16 cellular contexts compared by ENCODE assay signal in genomic region chr4:55378617-55379467, GRCh38. TPM values are rescaled to one million over a fixed set of nuclear protein-coding genes. Genes with fewer than 3 reads are reported as not detected.
DNase-seq lines count a peak whose midpoint lies in the region; ATAC-seq and TF ChIP-seq lines count a peak whose summit lies in the region.
"Had no signal": no experiment of that assay in that cellular context is flagged by ENCODE, and none has a peak within 500 bp of the region (broad histone marks: within the 10 kb centered on the region; RNA-seq: fewer than 3 reads in every experiment).

No MANE protein-coding gene starts in this region.

- ATAC-seq in HCT116 (peak; percentile 70), GM18519 (IDR thresholded peaks at IDR 0.05; ENCODE audit: low FRiP score, unreplicated experiment) (no peak), gastroesophageal sphincter (no peak), HG03521 (IDR thresholded peaks at IDR 0.05; ENCODE audit: unreplicated experiment) (no peak)
- ATAC-seq: Right ventricle myocardium inferior had no signal

- H3K9ac ChIP-seq in HCT116 (ENCODE audit: low read length), result no peak overlapping the region

- H3K9me2 ChIP-seq in HCT116 (ENCODE audit: insufficient read depth), result no peaks in the 10 kb centered on the region

- TF ChIP-seq POLR2A in HCT116 (IDR thresholded peaks at IDR 0.05; ENCODE audit: borderline replicate concordance, extremely low read depth, insufficient read depth, insufficient read length) (no peak), erythroblast (IDR thresholded peaks at IDR 0.05; ENCODE audit: low read length) (no peak), gastroesophageal sphincter (IDR thresholded peaks at IDR 0.05) (no peak), tibial nerve (IDR thresholded peaks at IDR 0.05) (no peak)

- no TSS peak for BruUV-seq in HCT116 (replicated peaks; lab: Mats Ljungman, UMichigan)

- 76 to 78% methylated on average over 11 to 12 of the region's 13 CpGs for WGBS in gastroesophageal sphincter (ENCODE audit: low coverage in 1 of 2), 2 donors
- 75 to 76% methylated on average over 13 of the region's 13 CpGs for WGBS in tibial nerve, 2 donors

- CTCF ChIA-PET in HCT116 (lab: Charles Lee), result no interaction called here

- in situ Hi-C loops in SK-MEL-5 (cut with HindIII; ENCODE audit: low pct_unique_long_range_greater_than_20kb, low sequenced_read_pairs), result no loop called here

- TF ChIP-seq EP300 in gastroesophageal sphincter (IDR thresholded peaks at IDR 0.05), result no peak
- no peak for TF ChIP-seq EP300 in tibial nerve (IDR thresholded peaks at IDR 0.05)

- no peaks in the 10 kb centered on the region for H3K79me2 ChIP-seq in HCT116 (ENCODE audit: insufficient read depth, low read length)

- H3K4me3 ChIP-seq in HCT116 (replicated peaks in 1 of 2; ENCODE audit: low read depth in 1 of 2, low read length in 2 of 2) (peak overlapping the region in 1 of 2 experiments; percentile 30; a peak in 3 of 4 replicates), gastroesophageal sphincter (no peak overlapping the region), tibial nerve (no peak overlapping the region)
- H3K4me3 ChIP-seq: vagina had no signal

- H3K27me3 ChIP-seq in HCT116 (ENCODE audit: insufficient read depth, low read length) (no peaks in the 10 kb centered on the region), gastroesophageal sphincter (no peaks in the 10 kb centered on the region), tibial nerve (no peaks in the 10 kb centered on the region)
- H3K27me3 ChIP-seq: vagina had no signal

- TF ChIP-seq CTCF in HCT116 (IDR thresholded peaks at IDR 0.05 in 2 of 3, conservative IDR thresholded peaks at IDR 0.05 in 1 of 3; ENCODE audit: borderline replicate concordance in 1 of 3, insufficient read depth in 1 of 3, low read depth in 2 of 3, low read length in 2 of 3) (no peak), gastroesophageal sphincter (IDR thresholded peaks at IDR 0.05) (no peak), tibial nerve (IDR thresholded peaks at IDR 0.05) (no peak)

- RAD21 ChIA-PET in HCT116 (lab: Charles Lee; ENCODE audit: low non-redundant PET in 1 of 2, low total read pairs in 2 of 2, uncharacterized antibody in 2 of 2, unreplicated experiment in 2 of 2), result no interaction called here

- peak; percentile 60 for DNase-seq in HCT116 (ENCODE audit: low read depth, low spot score)
- peak; percentile 62 for DNase-seq in SK-MEL-5 (ENCODE audit: low read depth, low spot score)
- DNase-seq in erythroblast (lab: John Stamatoyannopoulos, UW), result peak; percentile 50 to 76
- peak; percentile 78 for DNase-seq in renal cortical epithelial cell (ENCODE audit: low read depth)
- no peak for DNase-seq in tibial nerve (ENCODE audit: low spot score in 2 of 2)
- DNase-seq: activated CD4-positive, alpha-beta T cell treated with anti-CD3 and anti-CD28 coated beads, Interleukin-2, amount 50 U/mL, for 48 hours; glutamatergic neuron; islet precursor cell; KBM-7; NCI-H1694; NCI-H524 had no signal

- intact Hi-C loops in HCT116 (cut with micrococcal nuclease), result no loop called here

- peaks cover 5 to 14% of the 10 kb centered on the region in 2 experiments; a peak in 3 of 4 replicates for H3K4me1 ChIP-seq in HCT116 (ENCODE audit: control insufficient read depth in 1 of 2, insufficient read depth in 2 of 2, low read length in 2 of 2)
- no peaks in the 10 kb centered on the region for H3K4me1 ChIP-seq in gastroesophageal sphincter
- no peaks in the 10 kb centered on the region for H3K4me1 ChIP-seq in tibial nerve
- H3K4me1 ChIP-seq: vagina had no signal

- no peaks in the 10 kb centered on the region for H4K20me1 ChIP-seq in HCT116 (ENCODE audit: insufficient read depth)

- no peaks in the 10 kb centered on the region for H3K36me3 ChIP-seq in HCT116 (ENCODE audit: control insufficient read depth in 1 of 2, insufficient read depth in 2 of 2, low read length in 2 of 2)
- H3K36me3 ChIP-seq in gastroesophageal sphincter, result no peaks in the 10 kb centered on the region
- H3K36me3 ChIP-seq in tibial nerve, result peaks cover 0 to 5% (median 0%) of the 10 kb centered on the region in 3 donors
- H3K36me3 ChIP-seq: vagina had no signal

- no peak for TF ChIP-seq RAD21 in HCT116 (IDR thresholded peaks at IDR 0.05; ENCODE audit: low read depth)

- peak overlapping the region; percentile 71 for H3K4me2 ChIP-seq in HCT116 (ENCODE audit: low read length)

- H2AFZ ChIP-seq in HCT116 (ENCODE audit: low read depth, low read length, poor library complexity, severe bottlenecking), result peak overlapping the region; percentile 86

- POLR2A ChIA-PET in HCT116 (lab: Charles Lee), result no interaction called here

- H3K9me3 ChIP-seq in HCT116 (ENCODE audit: control insufficient read depth in 1 of 2, insufficient read depth in 1 of 2, low read depth in 1 of 2, low read length in 2 of 2) (no peaks in the 10 kb centered on the region), gastroesophageal sphincter (no peaks in the 10 kb centered on the region), tibial nerve (no peaks in the 10 kb centered on the region)
- H3K9me3 ChIP-seq: vagina had no signal

- no peak overlapping the region for H3K27ac ChIP-seq in HCT116 (ENCODE audit: low read depth, low read length)
- no peak overlapping the region for H3K27ac ChIP-seq in gastroesophageal sphincter
- H3K27ac ChIP-seq in tibial nerve, result no peak overlapping the region
- H3K27ac ChIP-seq: vagina had no signal

TF ChIP-seq in HCT116, 20 proteins besides CTCF, POLR2A, EP300 and RAD21 (continues in another document):
- TF ChIP-seq EZH2 (IDR thresholded peaks at IDR 0.05) (no peak), POLR2AphosphoS5 (IDR thresholded peaks at IDR 0.05; ENCODE audit: low read depth, low read length) (no peak), TCF7L2 (IDR thresholded peaks at IDR 0.05; ENCODE audit: borderline replicate concordance, extremely low read depth, insufficient read depth, insufficient read length) (no peak), ZNF274 (IDR thresholded peaks at IDR 0.05; ENCODE audit: low read depth, low read length) (no peak), CEBPB (IDR thresholded peaks at IDR 0.05; ENCODE audit: low read depth) (no peak), SRF (IDR thresholded peaks at IDR 0.05; ENCODE audit: low read depth) (no peak), MAX (IDR thresholded peaks at IDR 0.05) (no peak), CBX3 (IDR thresholded peaks at IDR 0.05; ENCODE audit: low read depth) (no peak), SP1 (IDR thresholded peaks at IDR 0.05; ENCODE audit: low read depth) (no peak), EGR1 (IDR thresholded peaks at IDR 0.05; ENCODE audit: low read depth) (no peak), REST (IDR thresholded peaks at IDR 0.05; ENCODE audit: low read depth) (no peak), SIN3A (IDR thresholded peaks at IDR 0.05; ENCODE audit: low read depth) (no peak), ELF1 (IDR thresholded peaks at IDR 0.05; ENCODE audit: borderline replicate concordance, low read depth) (no peak), YY1 (IDR thresholded peaks at IDR 0.05; ENCODE audit: extremely low read depth, insufficient replicate concordance, low read depth, low read length) (no peak), JUND (IDR thresholded peaks at IDR 0.05) (no peak), FOSL1 (IDR thresholded peaks at IDR 0.05; ENCODE audit: low read depth) (no peak), EZH2phosphoT487 (IDR thresholded peaks at IDR 0.05; ENCODE audit: borderline replicate concordance) (no peak)

RNA-seq across cellular contexts. Expression of gene TMEM165, which starts 16.9 kb away (rescaled TPM):
- total RNA-seq in HCT116 (2021; ENCODE audit: unreplicated experiment) (60.7 TPM), renal cortical epithelial cell (188 and 221 TPM in 2 replicates), gastroesophageal sphincter (100 to 1,000 TPM; 136 to 198 (median 169) TPM), tibial nerve (100 to 1,000 TPM; 167 to 286 (median 236) TPM)
- 19.7 and 24.4 TPM in 2 replicates for polyA plus RNA-seq in HCT116 (2012)
- 112 and 117 TPM in 2 replicates for total RNA-seq in SK-MEL-5 (2014; rRNA removed; shearing (Covaris generic))
- polyA plus RNA-seq in SK-MEL-5 (2015; cell fraction: cytosol; rRNA removed), result 113 and 146 TPM in 2 replicates
- 71.9 and 124 TPM in 2 replicates for polyA plus RNA-seq in SK-MEL-5 (2015; cell fraction: nucleus; rRNA removed)

RNA-seq across cellular contexts. Expression of gene SRD5A3, which starts 32.8 kb away (rescaled TPM):
- total RNA-seq in HCT116 (2021; ENCODE audit: unreplicated experiment) (19.9 TPM), renal cortical epithelial cell (10.8 and 12.0 TPM in 2 replicates), gastroesophageal sphincter (1 to 10 TPM; 1.6 to 6.0 (median 4.8) TPM), tibial nerve (10 to 100 TPM in 3 of 4 donors, 1 to 10 TPM in 1; 9.0 to 16.1 (median 12.2) TPM)
- 9.1 and 11.2 TPM in 2 replicates for polyA plus RNA-seq in HCT116 (2012)
- total RNA-seq in SK-MEL-5 (2014; rRNA removed; shearing (Covaris generic)), result 37.1 and 37.8 TPM in 2 replicates
- 13.0 and 22.4 TPM in 2 replicates for polyA plus RNA-seq in SK-MEL-5 (2015; cell fraction: cytosol; rRNA removed)
- 2.0 and 2.8 TPM in 2 replicates for polyA plus RNA-seq in SK-MEL-5 (2015; cell fraction: nucleus; rRNA removed)

Comparison
In these comparisons a context has a peak if more than half of its experiments do, and no peak if none do; other contexts are left out.
1. DNase-seq: peak in HCT116 (single experiment), SK-MEL-5 (single experiment), erythroblast (2 of 2) and renal cortical epithelial cell (single experiment); none in tibial nerve (0 of 2).